ENCODE assay signal across 19 cellular contexts in the genomic region with DNA sequence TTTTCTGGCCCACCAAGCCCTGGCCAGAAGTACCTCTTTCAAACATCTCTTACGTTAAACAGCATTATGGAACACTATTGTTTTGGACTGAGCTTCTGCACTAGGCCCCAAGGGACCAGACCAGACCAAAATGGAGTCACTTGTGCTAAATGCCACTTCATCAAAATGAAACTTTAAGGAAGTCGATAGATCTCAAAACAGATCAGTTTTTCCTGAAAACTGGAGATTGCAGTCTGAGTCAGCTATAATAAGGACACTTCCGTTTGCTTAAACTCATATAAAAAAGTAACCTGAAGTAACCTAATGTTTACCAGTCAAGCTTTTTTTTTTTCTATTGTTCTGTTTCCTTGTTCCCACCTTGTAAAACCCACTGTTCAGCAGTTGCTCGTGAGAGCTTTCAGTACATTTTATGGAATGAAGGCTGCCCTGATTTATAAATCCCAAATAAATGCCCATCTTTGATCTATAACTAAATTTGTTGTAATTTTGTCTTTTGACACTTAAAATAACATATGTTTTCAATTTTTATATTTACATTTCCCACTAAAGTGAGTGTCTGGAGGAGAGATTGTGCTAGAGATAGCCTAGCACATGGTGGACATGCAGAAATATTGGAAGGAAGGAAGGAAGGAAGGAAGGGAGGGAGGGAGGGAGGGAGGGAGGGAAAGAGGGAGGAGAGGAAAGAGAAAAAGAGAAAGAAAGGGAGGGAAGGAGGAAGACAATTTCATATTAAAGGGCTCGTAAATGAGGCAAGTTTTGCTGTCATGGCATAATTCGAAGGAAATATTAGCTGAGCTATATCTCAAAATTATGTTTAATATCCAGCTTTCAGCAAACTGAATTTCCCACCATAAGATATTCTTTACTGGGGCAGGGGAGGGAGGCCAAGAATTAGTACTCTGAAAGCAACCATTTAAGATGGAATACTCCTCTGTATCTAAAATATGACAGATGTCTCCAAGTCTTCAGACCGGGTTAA.
DNase-seq lines count a peak whose midpoint lies in the region; ATAC-seq and TF ChIP-seq lines count a peak whose summit lies in the region.
"Had no signal": no experiment of that assay in that cellular context is flagged by ENCODE, and none has a peak within 500 bp of the region (broad histone marks: within the 10 kb centered on the region; RNA-seq: fewer than 3 reads in every experiment).

No MANE protein-coding gene starts in this region.

- peaks cover 2 to 12% of the 10 kb centered on the region in 2 donors for H3K27me3 Mint-ChIP-seq in CD8-positive, alpha-beta memory T cell

- BruUV-seq in PC-3 (replicated peaks; lab: Mats Ljungman, UMichigan) = no TSS peak

- H3K36me3 ChIP-seq in PC-3 (ENCODE audit: low read depth, low read length) = no peaks in the 10 kb centered on the region
- no peaks in the 10 kb centered on the region for H3K36me3 ChIP-seq in mucosa of descending colon (ENCODE audit: low read depth)
- no peaks in the 10 kb centered on the region for H3K36me3 ChIP-seq in urinary bladder (ENCODE audit: insufficient read depth)
- H3K36me3 ChIP-seq in CD8-positive, alpha-beta memory T cell (ENCODE audit: insufficient read depth, low read length) = no peaks in the 10 kb centered on the region
- H3K36me3 ChIP-seq: ascending aorta, neutrophil, SJSA1, tibial nerve had no signal

- no peaks in the 10 kb centered on the region for H3K27me3 ChIP-seq in PC-3 (ENCODE audit: low read length)
- no peaks in the 10 kb centered on the region for H3K27me3 ChIP-seq in CD8-positive, alpha-beta memory T cell (ENCODE audit: insufficient read depth, low read length, poor library complexity, severe bottlenecking)
- H3K27me3 ChIP-seq: ascending aorta, neutrophil, SJSA1, tibial nerve had no signal

- H3K27ac Mint-ChIP-seq in CD8-positive, alpha-beta memory T cell = no peak overlapping the region
- H3K27ac Mint-ChIP-seq: activated CD8-positive, alpha-beta T cell treated with anti-CD3 and anti-CD28 coated beads for 36 hours; activated naive CD4-positive, alpha-beta T cell treated with anti-CD3 and anti-CD28 coated beads, Interleukin-2, amount 10 ng/mL, durations not matched to agents 7 days and 5 days; activated T-cell treated with anti-CD3 and anti-CD28 coated beads, Interleukin-2, amount 50 U/mL, for 24 hours; B cell; memory B cell; T-helper 2 cell treated with Interferon-gamma antibody and Interleukin-4, amounts not matched to agents 5 μg/mL and 100 μg/mL, for 36 hours had no signal

- H3K4me3 ChIP-seq in PC-3 (ENCODE audit: low read length) (no peak overlapping the region), mucosa of descending colon (no peak overlapping the region), urinary bladder (ENCODE audit: low read depth, low read length) (no peak overlapping the region)
- no peak overlapping the region for H3K4me3 ChIP-seq in CD8-positive, alpha-beta memory T cell (ENCODE audit: low read length)
- H3K4me3 ChIP-seq: ascending aorta, SJSA1, tibial nerve had no signal

- no peak overlapping the region for H3K4me3 Mint-ChIP-seq in CD8-positive, alpha-beta memory T cell
- H3K4me3 Mint-ChIP-seq: activated CD8-positive, alpha-beta T cell treated with anti-CD3 and anti-CD28 coated beads for 36 hours; activated naive CD4-positive, alpha-beta T cell treated with anti-CD3 and anti-CD28 coated beads, Interleukin-2, amount 10 ng/mL, durations not matched to agents 7 days and 5 days; activated T-cell treated with anti-CD3 and anti-CD28 coated beads, Interleukin-2, amount 50 U/mL, for 24 hours; B cell; memory B cell; T-helper 2 cell treated with Interferon-gamma antibody and Interleukin-4, amounts not matched to agents 5 μg/mL and 100 μg/mL, for 36 hours had no signal

- H4K20me1 ChIP-seq in PC-3 (ENCODE audit: low read length) = no peaks in the 10 kb centered on the region

- H3K4me1 ChIP-seq in PC-3 (ENCODE audit: insufficient read depth, low read length) (peaks cover 15% of the 10 kb centered on the region), mucosa of descending colon (ENCODE audit: low read depth) (peaks cover 7% of the 10 kb centered on the region), urinary bladder (ENCODE audit: insufficient read depth) (no peaks in the 10 kb centered on the region)
- no peaks in the 10 kb centered on the region for H3K4me1 ChIP-seq in CD8-positive, alpha-beta memory T cell (ENCODE audit: insufficient read depth, low read length)
- H3K4me1 ChIP-seq: ascending aorta, SJSA1 had no signal

- H3K4me1 Mint-ChIP-seq in CD8-positive, alpha-beta memory T cell = no peaks in the 10 kb centered on the region
- H3K4me1 Mint-ChIP-seq: activated naive CD4-positive, alpha-beta T cell treated with anti-CD3 and anti-CD28 coated beads, Interleukin-2, amount 10 ng/mL, durations not matched to agents 7 days and 5 days; B cell; memory B cell had no signal

- peak; percentile 57 for ATAC-seq in PC-3
- ATAC-seq in mucosa of descending colon = peak; percentile 83
- ATAC-seq: activated CD8-positive, alpha-beta T cell treated with anti-CD3 and anti-CD28 coated beads for 36 hours had no signal

- TF ChIP-seq CTCF in PC-3 (conservative IDR thresholded peaks at IDR 0.05; ENCODE audit: low read depth, low read length) = no peak
- no peak for TF ChIP-seq CTCF in mucosa of descending colon (IDR thresholded peaks at IDR 0.05)

- no peaks in the 10 kb centered on the region for H3K9me2 ChIP-seq in PC-3 (replicated peaks; ENCODE audit: low read length)

- DNase-seq in PC-3 (peak; percentile 72), dermis blood vessel endothelial cell (peak; percentile 61), mucosa of descending colon (no peak), DMS153 treated with DMSO at 0.1 percent for 48 hours (lab: John Stamatoyannopoulos, UW; ENCODE audit: unreplicated experiment) (no peak)
- DNase-seq in CD8-positive, alpha-beta memory T cell = no peak
- no peak for DNase-seq in stimulated activated CD4-positive, alpha-beta T cell treated with anti-CD3 and anti-CD28 coated beads, Interleukin-4, amount 100 ng/mL, for 1 hour
- DNase-seq: activated CD8-positive, alpha-beta T cell treated with anti-CD3 and anti-CD28 coated beads for 36 hours; activated naive CD4-positive, alpha-beta T cell treated with anti-CD3 and anti-CD28 coated beads, Interleukin-2, amount 10 ng/mL, durations not matched to agents 7 days and 5 days; activated T-cell treated with anti-CD3 and anti-CD28 coated beads, Interleukin-2, amount 50 U/mL, for 24 hours; Calu3; NCI-H2107 had no signal

- H3K4me2 ChIP-seq in PC-3 (ENCODE audit: low read length) = peak overlapping the region; percentile 18; the same call in 1 of the 2 replicates

- H3K27ac ChIP-seq in PC-3 (ENCODE audit: low read length) (peak overlapping the region; percentile 74), urinary bladder (ENCODE audit: low read depth) (peak overlapping the region; percentile 23)
- H3K27ac ChIP-seq in CD8-positive, alpha-beta memory T cell (ENCODE audit: low read depth, low read length) = no peak overlapping the region
- H3K27ac ChIP-seq: ascending aorta, neutrophil, SJSA1 had no signal

- H3K9me3 Mint-ChIP-seq in CD8-positive, alpha-beta memory T cell = no peaks in the 10 kb centered on the region
- H3K9me3 Mint-ChIP-seq: activated CD8-positive, alpha-beta T cell treated with anti-CD3 and anti-CD28 coated beads for 36 hours; activated naive CD4-positive, alpha-beta T cell treated with anti-CD3 and anti-CD28 coated beads, Interleukin-2, amount 10 ng/mL, durations not matched to agents 7 days and 5 days; activated T-cell treated with anti-CD3 and anti-CD28 coated beads, Interleukin-2, amount 50 U/mL, for 24 hours; memory B cell; T-helper 2 cell treated with Interferon-gamma antibody and Interleukin-4, amounts not matched to agents 5 μg/mL and 100 μg/mL, for 36 hours had no signal

- peaks cover 3% of the 10 kb centered on the region for H3F3A ChIP-seq in PC-3 (ENCODE audit: low read length, unreplicated experiment)

- CTCF ChIA-PET in PC-3 (lab: Charles Lee) = no interaction called here
- CTCF ChIA-PET in CD8-positive, alpha-beta memory T cell (lab: Charles Lee) = no interaction called here

- H3K9me3 ChIP-seq in PC-3 (ENCODE audit: low read length) (no peaks in the 10 kb centered on the region), mucosa of descending colon (no peaks in the 10 kb centered on the region)
- no peaks in the 10 kb centered on the region for H3K9me3 ChIP-seq in CD8-positive, alpha-beta memory T cell (ENCODE audit: low read length)
- H3K9me3 ChIP-seq: ascending aorta, neutrophil, SJSA1, tibial nerve had no signal

- H3K36me3 Mint-ChIP-seq in CD8-positive, alpha-beta memory T cell = no peaks in the 10 kb centered on the region
- H3K36me3 Mint-ChIP-seq: activated naive CD4-positive, alpha-beta T cell treated with anti-CD3 and anti-CD28 coated beads, Interleukin-2, amount 10 ng/mL, durations not matched to agents 7 days and 5 days; memory B cell had no signal

- H3K9ac ChIP-seq in PC-3 (ENCODE audit: low read length) = peak overlapping the region; percentile 11; the same call in 1 of the 2 replicates

- peak overlapping the region; percentile 59 for H2AFZ ChIP-seq in PC-3 (ENCODE audit: low read length)

- POLR2A ChIA-PET in PC-3 (lab: Charles Lee; ENCODE audit: unreplicated experiment) = no interaction called here
- POLR2A ChIA-PET in CD8-positive, alpha-beta memory T cell (lab: Charles Lee) = no interaction called here

- H3K79me2 ChIP-seq in PC-3 (ENCODE audit: low read length) = no peaks in the 10 kb centered on the region

- WGBS in urinary bladder = 66% methylated on average over 7 of the region's 7 CpGs

- intact Hi-C loops in PC-3 (cut with micrococcal nuclease) (no loop called here), mucosa of descending colon (cut with DNase I, micrococcal nuclease) (loop anchor here in 1 of 2 donors (10.0 kb wide), 1 partner anchor 89 kb away; no protein-coding TSS in a partner anchor)

Comparison
In these comparisons a context has a peak if more than half of its experiments do, and no peak if none do; other contexts are left out.
1. DNase-seq: peak in PC-3 (single experiment) and dermis blood vessel endothelial cell (single experiment); none in mucosa of descending colon (0 of 3), CD8-positive, alpha-beta memory T cell (0 of 5), DMS153 treated with DMSO at 0.1 percent for 48 hours (single experiment) and stimulated activated CD4-positive, alpha-beta T cell treated with anti-CD3 and anti-CD28 coated beads, Interleukin-4, amount 100 ng/mL, for 1 hour (single experiment).